ENCODE assay signal across 8 cellular contexts in the genomic region with DNA sequence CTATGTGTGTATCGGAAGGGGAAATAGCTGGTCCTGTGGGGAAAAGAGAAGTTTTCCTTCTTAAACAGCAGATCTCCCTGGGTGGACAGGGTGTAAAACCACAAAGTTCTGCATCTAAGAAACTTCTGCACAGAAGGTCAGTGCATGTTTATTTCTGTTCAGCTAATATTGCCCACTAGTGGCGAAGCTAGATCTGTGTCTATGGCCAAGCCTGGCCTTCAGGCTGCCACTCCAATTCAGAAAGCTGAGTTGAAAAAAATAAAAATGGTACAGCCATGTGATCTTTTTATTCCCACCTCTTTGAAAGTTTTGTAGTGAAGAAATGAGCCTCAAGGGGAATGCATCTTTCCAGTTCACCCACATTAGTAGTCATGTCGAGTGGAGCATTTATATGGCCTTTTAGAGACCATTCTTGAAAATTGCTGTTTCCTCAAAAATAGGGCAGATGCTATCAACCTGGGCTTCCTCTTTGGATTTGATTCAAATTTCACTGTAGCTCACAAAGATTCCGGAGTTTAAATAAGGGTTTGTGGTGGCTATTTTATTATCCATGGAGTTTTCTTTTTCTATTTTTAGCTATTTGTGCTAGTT.
A peak's percentile ranks its signal among the peaks of the same experiment; 100 is the strongest.
DNase-seq lines count a peak whose midpoint lies in the region; ATAC-seq, FAIRE-seq and TF ChIP-seq lines count a peak whose summit lies in the region.

No MANE protein-coding gene starts in this region.

- H3K27ac ChIP-seq in colonic mucosa: no peak overlapping the region
- no peak overlapping the region for H3K27ac ChIP-seq in pancreas

- H3K36me3 ChIP-seq in colonic mucosa (no peaks in the 10 kb centered on the region), pancreas (no peaks in the 10 kb centered on the region)

- no peak for TF ChIP-seq POLR2A in NB4 (IDR thresholded peaks at IDR 0.05; ENCODE audit: extremely low read depth, insufficient read length)

- H3K4me3 ChIP-seq in NB4 (ENCODE audit: low read depth, low read length) (no peak overlapping the region), colonic mucosa (no peak overlapping the region), pancreas (no peak overlapping the region)

- ATAC-seq in GM19023 (IDR thresholded peaks at IDR 0.05; ENCODE audit: unreplicated experiment) (peak; percentile 69), pancreas (peak; percentile 70 to 90 (median 81))

- H3K9ac ChIP-seq in colonic mucosa (ENCODE audit: low read depth in 2 of 2, low read length in 2 of 2): no peak overlapping the region

- no peaks in the 10 kb centered on the region for H3K9me3 Mint-ChIP-seq in activated T-helper 1 cell treated with anti-CD3 and anti-CD28 coated beads, Interleukin-12 subunit alpha, Interleukin-12 subunit beta, Interleukin-2, Interleukin-4 antibody, amounts not matched to agents 30 ng/mL and 10 ng/mL and 1 ng/mL, durations not matched to agents 14 hours and 24 hours and 36 hours

- no peaks in the 10 kb centered on the region for H3K36me3 Mint-ChIP-seq in activated T-helper 1 cell treated with anti-CD3 and anti-CD28 coated beads, Interleukin-12 subunit alpha, Interleukin-12 subunit beta, Interleukin-2, Interleukin-4 antibody, amounts not matched to agents 30 ng/mL and 10 ng/mL and 1 ng/mL, durations not matched to agents 14 hours and 24 hours and 36 hours (ENCODE audit: low read depth)

- H3K9me3 ChIP-seq in colonic mucosa (no peaks in the 10 kb centered on the region), pancreas (no peaks in the 10 kb centered on the region)

- H3K4me3 Mint-ChIP-seq in activated T-helper 1 cell treated with anti-CD3 and anti-CD28 coated beads, Interleukin-12 subunit alpha, Interleukin-12 subunit beta, Interleukin-2, Interleukin-4 antibody, amounts not matched to agents 30 ng/mL and 10 ng/mL and 1 ng/mL, durations not matched to agents 14 hours and 24 hours and 36 hours: no peak overlapping the region

- no peaks in the 10 kb centered on the region for H3K4me1 ChIP-seq in colonic mucosa
- no peaks in the 10 kb centered on the region for H3K4me1 ChIP-seq in pancreas

- no peaks in the 10 kb centered on the region for H3K27me3 Mint-ChIP-seq in activated T-helper 1 cell treated with anti-CD3 and anti-CD28 coated beads, Interleukin-12 subunit alpha, Interleukin-12 subunit beta, Interleukin-2, Interleukin-4 antibody, amounts not matched to agents 30 ng/mL and 10 ng/mL and 1 ng/mL, durations not matched to agents 14 hours and 24 hours and 36 hours (ENCODE audit: insufficient read depth)

- WGBS in pancreas, 2 donors: 52 to 55% methylated on average over 4 of the region's 4 CpGs

- DNase-seq in AG09319 (ENCODE audit: extremely low read depth, low read depth) (no peak), NB4 (ENCODE audit: low read depth) (peak; percentile 26), colonic mucosa (no peak), pancreas (peak in 1 of 6 donors; percentile 37)
- DNase-seq in activated naive CD4-positive, alpha-beta T cell treated with anti-CD3 and anti-CD28 coated beads, Interleukin-2, amount 50 U/mL, for 16 hours: no peak
- DNase-seq in stimulated activated CD4-positive, alpha-beta T cell treated with anti-CD3 and anti-CD28 coated beads, Interleukin-4, amount 100 ng/mL, for 1 hour: no peak
- no peak for DNase-seq in activated T-helper 1 cell treated with anti-CD3 and anti-CD28 coated beads, Interleukin-12 subunit alpha, Interleukin-12 subunit beta, Interleukin-2, Interleukin-4 antibody, amounts not matched to agents 30 ng/mL and 10 ng/mL and 1 ng/mL, durations not matched to agents 14 hours and 24 hours and 36 hours (ENCODE audit: low spot score)

- intact Hi-C loops in colonic mucosa (cut with DNase I) (no loop called here), pancreas (cut with DNase I) (no loop called here)
- intact Hi-C loops in activated T-helper 1 cell treated with anti-CD3 and anti-CD28 coated beads, Interleukin-12 subunit alpha, Interleukin-12 subunit beta, Interleukin-2, Interleukin-4 antibody, amounts not matched to agents 30 ng/mL and 10 ng/mL and 1 ng/mL, durations not matched to agents 14 hours and 24 hours and 36 hours (cut with micrococcal nuclease): no loop called here

- no peak for FAIRE-seq in pancreas (lab: Jason Lieb, UNC)

- TF ChIP-seq CTCF in AG09319 (IDR thresholded peaks at IDR 0.05; ENCODE audit: low read depth, low read length): peak; percentile 81
- peak; percentile 44 for TF ChIP-seq CTCF in NB4 (IDR thresholded peaks at IDR 0.05; ENCODE audit: low read depth, low read length)
- peak; percentile 24 for TF ChIP-seq CTCF in colonic mucosa (IDR thresholded peaks at IDR 0.05)
- peak in 2 of 4 donors; percentile 38 to 43 for TF ChIP-seq CTCF in pancreas (IDR thresholded peaks at IDR 0.05)

- H3K4me1 Mint-ChIP-seq in activated T-helper 1 cell treated with anti-CD3 and anti-CD28 coated beads, Interleukin-12 subunit alpha, Interleukin-12 subunit beta, Interleukin-2, Interleukin-4 antibody, amounts not matched to agents 30 ng/mL and 10 ng/mL and 1 ng/mL, durations not matched to agents 14 hours and 24 hours and 36 hours (ENCODE audit: low read depth): no peaks in the 10 kb centered on the region

- H3K27me3 ChIP-seq in colonic mucosa: no peaks in the 10 kb centered on the region
- H3K27me3 ChIP-seq in pancreas: no peaks in the 10 kb centered on the region

- no peak overlapping the region for H3K27ac Mint-ChIP-seq in activated T-helper 1 cell treated with anti-CD3 and anti-CD28 coated beads, Interleukin-12 subunit alpha, Interleukin-12 subunit beta, Interleukin-2, Interleukin-4 antibody, amounts not matched to agents 30 ng/mL and 10 ng/mL and 1 ng/mL, durations not matched to agents 14 hours and 24 hours and 36 hours
